In genomic region chrX:100625985-100626491, GRCh38 we compare ENCODE assay signal across 11 cellular contexts. TPM values are rescaled to one million over a fixed set of nuclear protein-coding genes. Genes with fewer than 3 reads are reported as not detected.
DNase-seq lines count a peak whose midpoint lies in the region; ATAC-seq and TF ChIP-seq lines count a peak whose summit lies in the region.
"Had no signal": no experiment of that assay in that cellular context is flagged by ENCODE, and none has a peak within 500 bp of the region (broad histone marks: within the 10 kb centered on the region; RNA-seq: fewer than 3 reads in every experiment).

No MANE protein-coding gene starts in this region.

- no peak overlapping the region for H3K4me2 ChIP-seq in mammary epithelial cell (ENCODE audit: insufficient read depth, low read depth, low read length)

- ATAC-seq in GM19023 (IDR thresholded peaks at IDR 0.05; ENCODE audit: unreplicated experiment): peak; percentile 94
- ATAC-seq in HG02943 (IDR thresholded peaks at IDR 0.05; ENCODE audit: low read depth, unreplicated experiment): peak; percentile 93
- ATAC-seq in Right ventricle myocardium superior (ENCODE audit: poor library complexity): no peak
- ATAC-seq: naive thymus-derived CD4-positive, alpha-beta T cell had no signal

- H3K9ac ChIP-seq in mammary epithelial cell (ENCODE audit: insufficient read depth, low read length): no peak overlapping the region

- DNase-seq in AML-193 (lab: John Stamatoyannopoulos, UW): peak; percentile 28 to 30
- DNase-seq in NOMO-1 treated with DMSO at 0.1 percent for 48 hours (lab: John Stamatoyannopoulos, UW; ENCODE audit: unreplicated experiment): peak; percentile 80
- DNase-seq in UCSD-AML1 (lab: John Stamatoyannopoulos, UW; ENCODE audit: unreplicated experiment): no peak
- DNase-seq in Right ventricle myocardium superior: no peak
- no peak for DNase-seq in NCI-H128 (lab: John Stamatoyannopoulos, UW; ENCODE audit: unreplicated experiment)
- no peak for DNase-seq in mammary epithelial cell
- DNase-seq: Caco-2; naive thymus-derived CD4-positive, alpha-beta T cell had no signal

- H3K27me3 ChIP-seq in mammary epithelial cell (ENCODE audit: insufficient read depth, low read length): no peaks in the 10 kb centered on the region

- BruUV-seq in mammary epithelial cell (replicated peaks; lab: Mats Ljungman, UMichigan): no TSS peak

- TF ChIP-seq CTCF in mammary epithelial cell (conservative IDR thresholded peaks at IDR 0.05 in 1 of 2, IDR thresholded peaks at IDR 0.05 in 1 of 2; ENCODE audit: extremely low read depth in 1 of 2, insufficient read depth in 1 of 2, low read depth in 1 of 2, low read length in 2 of 2): no peak

- in situ Hi-C loops in mammary epithelial cell (cut with MboI; ENCODE audit: low sequenced_read_pairs in 2 of 2): no loop called here

- dilution Hi-C loops in mammary epithelial cell (cut with HindIII; ENCODE audit: low sequenced_read_pairs): no loop called here

- no peaks in the 10 kb centered on the region for H3K79me2 ChIP-seq in mammary epithelial cell (ENCODE audit: insufficient read depth, low read length)

- no peaks in the 10 kb centered on the region for H3K4me1 ChIP-seq in mammary epithelial cell (ENCODE audit: insufficient read depth, low read length)
- H3K4me1 ChIP-seq: Caco-2 had no signal

- H3K4me3 ChIP-seq in mammary epithelial cell (replicated peaks in 1 of 3; ENCODE audit: insufficient read depth in 1 of 3, low read depth in 2 of 3, low read length in 3 of 3): no peak overlapping the region

- no peaks in the 10 kb centered on the region for H3K9me3 ChIP-seq in mammary epithelial cell (replicated peaks; ENCODE audit: insufficient read depth, low read length)
- H3K9me3 ChIP-seq: Caco-2 had no signal

- H3K27ac ChIP-seq in mammary epithelial cell (ENCODE audit: insufficient read depth, low read depth, low read length): no peak overlapping the region

- WGBS in mammary epithelial cell (ENCODE audit: low coverage, missing lambda C conversion rate): 94% methylated on average over 5 of the region's 5 CpGs

- H4K20me1 ChIP-seq in mammary epithelial cell (ENCODE audit: insufficient read depth, low read length): no peaks in the 10 kb centered on the region

- intact Hi-C loops in Right ventricle myocardium superior (cut with DNase I): no loop called here
- intact Hi-C loops in mammary epithelial cell (cut with micrococcal nuclease): no loop called here

- CTCF ChIA-PET in mammary epithelial cell (lab: Charles Lee; ENCODE audit: low non-redundant PET): no interaction called here

- no peaks in the 10 kb centered on the region for H3K36me3 ChIP-seq in mammary epithelial cell (ENCODE audit: insufficient read depth, low read length)

- no peak overlapping the region for H2AFZ ChIP-seq in mammary epithelial cell (ENCODE audit: low read depth, low read length)

RNA-seq across cellular contexts. Expression of gene TSPAN6, which starts 10.6 kb away (rescaled TPM):
- total RNA-seq in Right ventricle myocardium superior: 4.2 TPM
- 10 to 100 TPM; 15.6 to 27.3 TPM for total RNA-seq in mammary epithelial cell
- polyA plus RNA-seq in mammary epithelial cell: 15.9 TPM
- 14.9 TPM for polyA minus RNA-seq in mammary epithelial cell

RNA-seq across cellular contexts. Expression of gene SRPX2, which starts 18.0 kb away (rescaled TPM):
- 8.6 TPM for total RNA-seq in Right ventricle myocardium superior
- total RNA-seq in mammary epithelial cell: 1 to 10 TPM; 1.8 to 4.0 TPM
- 6.3 TPM for polyA plus RNA-seq in mammary epithelial cell
- polyA minus RNA-seq in mammary epithelial cell: 6.2 TPM
- total RNA-seq: naive thymus-derived CD4-positive, alpha-beta T cell had no signal
- polyA plus RNA-seq: naive thymus-derived CD4-positive, alpha-beta T cell had no signal

RNA-seq across cellular contexts. Expression of gene TNMD, which starts 41.3 kb away (rescaled TPM):
- total RNA-seq in Right ventricle myocardium superior (0.16 TPM), mammary epithelial cell (not detected)
- polyA plus RNA-seq in mammary epithelial cell: not detected
- not detected for polyA minus RNA-seq in mammary epithelial cell
- total RNA-seq: Caco-2; endothelial cell of umbilical vein; naive thymus-derived CD4-positive, alpha-beta T cell had no signal
- polyA plus RNA-seq: endothelial cell of umbilical vein; naive thymus-derived CD4-positive, alpha-beta T cell had no signal

Comparison
In these comparisons a context has a peak if more than half of its experiments do, and no peak if none do; other contexts are left out.
1. DNase-seq: peak in AML-193 (2 of 2) and NOMO-1 treated with DMSO at 0.1 percent for 48 hours (single experiment); none in UCSD-AML1 (single experiment), Right ventricle myocardium superior (single experiment), NCI-H128 (single experiment) and mammary epithelial cell (single experiment).